ENCODE assay signal across 27 cellular contexts in the genomic region with DNA sequence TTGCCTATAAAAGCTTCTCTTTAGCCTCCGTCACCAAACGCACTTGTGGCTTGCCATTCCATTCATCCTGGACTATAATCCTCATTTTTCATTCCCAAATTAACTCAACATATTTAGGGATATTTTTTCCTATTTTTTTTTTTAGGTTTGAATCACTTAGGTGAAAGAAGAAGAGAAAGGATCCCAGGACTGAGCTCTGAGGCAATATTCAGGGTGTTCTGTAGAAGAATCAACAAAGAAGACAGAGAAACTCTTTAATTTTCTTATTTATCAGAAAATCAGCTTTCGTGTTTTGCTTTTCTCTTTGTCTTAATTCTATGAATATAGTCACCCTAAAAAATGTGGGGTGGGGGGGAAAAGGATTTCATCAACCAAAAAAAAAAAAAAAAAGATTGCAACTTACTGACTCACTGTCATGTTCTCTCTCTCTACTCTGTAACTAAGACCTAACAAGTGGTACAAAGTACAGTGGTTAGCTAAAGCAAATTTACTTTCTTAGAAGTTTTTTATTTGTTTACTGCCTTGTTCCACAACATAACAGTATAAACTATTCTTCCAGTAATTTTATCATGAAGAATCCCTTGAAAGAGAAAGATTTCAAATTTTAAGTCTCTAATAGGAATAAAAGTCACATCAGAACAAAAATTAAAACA.
"Had no signal": no experiment of that assay in that cellular context is flagged by ENCODE, and none has a peak within 500 bp of the region (broad histone marks: within the 10 kb centered on the region; RNA-seq: fewer than 3 reads in every experiment).

No MANE protein-coding gene starts in this region.

- DNase-seq: heart right ventricle; hippocampal formation; kidney glomerular epithelial cell; left cardiac atrium; left lung; midbrain; mucosa of descending colon; naive thymus-derived CD4-positive, alpha-beta T cell; nucleus accumbens; psoas muscle; retina; right cardiac atrium; sigmoid colon; stimulated activated CD4-positive, alpha-beta T cell treated with anti-CD3 and anti-CD28 coated beads, Interleukin-1b, Interleukin-23, amount 100 ng/mL, for 48 hours; stimulated activated CD4-positive, alpha-beta T cell treated with anti-CD3 and anti-CD28 coated beads, Interleukin-2, amount 100 ng/mL, for 48 hours; stimulated activated CD4-positive, alpha-beta T cell treated with anti-CD3 and anti-CD28 coated beads, Interleukin-4, amount 100 ng/mL, for 4 hours; stimulated activated CD8-positive, alpha-beta memory T cell treated with anti-CD3 and anti-CD28 coated beads, Interleukin-4, amount 100 ng/mL, for 48 hours; stimulated activated naive CD4-positive, alpha-beta T cell treated with Interleukin-2 at 50 U/mL for 16 hours; stimulated activated naive CD8-positive, alpha-beta T cell treated with anti-CD3 and anti-CD28 coated beads, Interleukin-15, amount 100 ng/mL, for 72 hours; substantia nigra; uterus had no signal

- H3K9ac ChIP-seq: parathyroid adenoma had no signal

- H3K4me1 ChIP-seq: left lung, parathyroid adenoma, psoas muscle, sigmoid colon, tibial nerve, uterus had no signal

- H2AFZ ChIP-seq: parathyroid adenoma had no signal

- H3K36me3 ChIP-seq: heart right ventricle, left lung, sigmoid colon, tibial nerve, uterus had no signal

- H3K79me2 ChIP-seq: parathyroid adenoma had no signal

- H3K9me3 ChIP-seq: heart right ventricle, left lung, mucosa of descending colon, psoas muscle, sigmoid colon, tibial nerve, uterus had no signal

- H3K27ac ChIP-seq: heart right ventricle, left lung, parathyroid adenoma, psoas muscle, sigmoid colon, tibial nerve, uterus had no signal

- H3K4me2 ChIP-seq: smooth muscle cell had no signal

- H3K4me3 ChIP-seq: heart right ventricle, left lung, lung, mucosa of descending colon, psoas muscle, sigmoid colon, smooth muscle cell, tibial nerve, uterus had no signal

- ATAC-seq: heart right ventricle; left cardiac atrium; left lung; mucosa of descending colon; naive thymus-derived CD4-positive, alpha-beta T cell; natural killer cell treated with Interleukin-12 subunit alpha and Interleukin-12 subunit beta and Interleukin-15 and Interleukin-18, amount 100 ng/mL, for 72 hours; psoas muscle; right cardiac atrium; stimulated activated memory B cell treated with anti-CD40 and anti-IgM and Interleukin-4, amounts not matched to agents 10 μg/mL and 1 μg/mL and 100 μg/mL, for 72 hours; stimulated activated naive CD8-positive, alpha-beta T cell treated with anti-CD3 and anti-CD28 coated beads, Interleukin-15, amount 100 ng/mL, for 72 hours had no signal

- H3K27me3 ChIP-seq: heart right ventricle, left lung, sigmoid colon, tibial nerve, uterus had no signal
